ENCODE assay signal across 1 cellular context in genomic region chr11:122882809-122883681, GRCh38.
TF ChIP-seq lines count a peak whose summit lies in the region.

No MANE protein-coding gene starts in this region.

TF ChIP-seq in IMR-90, 13 proteins besides CTCF, POLR2A, EP300 and RAD21 (continued from another document):
- no peak for TF ChIP-seq ELK1 (IDR thresholded peaks at IDR 0.05; ENCODE audit: borderline replicate concordance, low read depth, low read length)
- TF ChIP-seq USF2 (IDR thresholded peaks at IDR 0.05; ENCODE audit: low read depth, low read length) = no peak
- no peak for TF ChIP-seq MAFK (IDR thresholded peaks at IDR 0.05; ENCODE audit: low read depth, low read length)
- TF ChIP-seq BHLHE40 (IDR thresholded peaks at IDR 0.05; ENCODE audit: low read depth, low read length) = no peak
- TF ChIP-seq RFX5 (IDR thresholded peaks at IDR 0.05; ENCODE audit: low read depth, low read length) = no peak
- TF ChIP-seq FOS (IDR thresholded peaks at IDR 0.05; ENCODE audit: low read depth, low read length) = no peak
- TF ChIP-seq RCOR1 (IDR thresholded peaks at IDR 0.05; ENCODE audit: insufficient replicate concordance, low read length) = no peak
- TF ChIP-seq MAZ (IDR thresholded peaks at IDR 0.05; ENCODE audit: borderline replicate concordance, low read depth, low read length) = no peak
- no peak for TF ChIP-seq NFE2L2 (IDR thresholded peaks at IDR 0.05; ENCODE audit: low read depth, low read length)
